8 cellular contexts compared by ENCODE assay signal in genomic region chr3:124620600-124621063, GRCh38.
DNase-seq lines count a peak whose midpoint lies in the region; TF ChIP-seq lines count a peak whose summit lies in the region.

No MANE protein-coding gene starts in this region.

- no peaks in the 10 kb centered on the region for H3K36me3 ChIP-seq in right atrium auricular region
- no peaks in the 10 kb centered on the region for H3K36me3 ChIP-seq in stomach

- H3K27ac ChIP-seq in right atrium auricular region: peak overlapping the region; percentile 38 to 50
- H3K27ac ChIP-seq in stomach: peak overlapping the region; percentile 56 to 78 (median 61)

- H3K4me1 ChIP-seq in right atrium auricular region (peaks cover 0 to 31% of the 10 kb centered on the region in 2 donors), stomach (peaks cover 16 to 72% (median 41%) of the 10 kb centered on the region in 4 donors)

- H3K9me3 ChIP-seq in right atrium auricular region: no peaks in the 10 kb centered on the region
- H3K9me3 ChIP-seq in stomach: no peaks in the 10 kb centered on the region

- TF ChIP-seq POLR2A in stomach (IDR thresholded peaks at IDR 0.05): no peak

- H3K4me3 ChIP-seq in right atrium auricular region (no peak overlapping the region), stomach (no peak overlapping the region)

- intact Hi-C loops in stomach (cut with DNase I; ENCODE audit: low total_unique reads): no loop called here

- H3K27me3 ChIP-seq in right atrium auricular region (no peaks in the 10 kb centered on the region), stomach (no peaks in the 10 kb centered on the region)

- TF ChIP-seq CTCF in right atrium auricular region (IDR thresholded peaks at IDR 0.05) (peak in 1 of 2 donors; percentile 41), stomach (IDR thresholded peaks at IDR 0.05) (peak in 1 of 7 experiments; percentile 14)

- TF ChIP-seq EP300 in stomach (IDR thresholded peaks at IDR 0.05): no peak

- DNase-seq in activated CD8-positive, alpha-beta memory T cell treated with anti-CD3 and anti-CD28 coated beads, Interleukin-2, amount 50 U/mL, for 4 hours: peak; percentile 17
- DNase-seq in activated CD8-positive, alpha-beta memory T cell treated with anti-CD3 and anti-CD28 coated beads, Interleukin-2, amount 50 U/mL, for 48 hours: no peak
- DNase-seq in HuH-7 (ENCODE audit: low spot score) (peak; percentile 71), right atrium auricular region (ENCODE audit: low spot score) (no peak), stomach (peak; percentile 54), mesenteric fat pad (ENCODE audit: low spot score) (no peak), foreskin melanocyte (no peak)
- DNase-seq in activated CD4-positive, alpha-beta T cell treated with anti-CD3 and anti-CD28 coated beads, Interleukin-2, amount 50 U/mL, for 1 hour: peak; percentile 7

- 27 to 38% (median 35%) methylated on average over 6 of the region's 6 CpGs for WGBS in stomach, 5 donors

Comparison
In these comparisons a context has a peak if more than half of its experiments do, and no peak if none do; other contexts are left out.
1. DNase-seq: peak in activated CD8-positive, alpha-beta memory T cell treated with anti-CD3 and anti-CD28 coated beads, Interleukin-2, amount 50 U/mL, for 4 hours (single experiment), HuH-7 (single experiment), activated CD4-positive, alpha-beta T cell treated with anti-CD3 and anti-CD28 coated beads, Interleukin-2, amount 50 U/mL, for 1 hour (single experiment) and stomach (single experiment); none in activated CD8-positive, alpha-beta memory T cell treated with anti-CD3 and anti-CD28 coated beads, Interleukin-2, amount 50 U/mL, for 48 hours (single experiment), right atrium auricular region (single experiment), mesenteric fat pad (single experiment) and foreskin melanocyte (single experiment).